24 cellular contexts compared by ENCODE assay signal in the genomic region with DNA sequence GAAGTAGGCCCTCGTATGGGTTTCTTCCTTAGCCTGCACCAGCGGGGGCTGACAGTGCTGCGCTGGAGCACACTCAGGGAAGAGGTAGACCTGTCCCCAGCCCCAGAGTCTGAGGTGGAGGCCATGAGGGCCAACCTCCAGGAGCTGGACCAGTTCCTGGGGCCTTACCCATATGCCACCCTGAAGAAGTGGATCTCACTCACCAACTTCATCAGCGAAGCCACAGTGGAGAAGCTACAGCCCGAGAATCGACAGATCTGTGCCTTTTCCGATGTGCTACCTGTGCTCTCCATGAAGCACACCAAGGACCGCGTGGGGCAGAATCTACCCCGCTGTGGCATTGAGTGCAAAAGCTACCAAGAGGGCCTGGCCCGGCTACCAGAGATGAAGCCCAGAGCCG. TPM values are rescaled to one million over a fixed set of nuclear protein-coding genes. Genes with fewer than 3 reads are reported as not detected.
A peak's percentile ranks its signal among the peaks of the same experiment; 100 is the strongest.
DNase-seq lines count a peak whose midpoint lies in the region; ATAC-seq, FAIRE-seq and TF ChIP-seq lines count a peak whose summit lies in the region.
"Had no signal": no experiment of that assay in that cellular context is flagged by ENCODE, and none has a peak within 500 bp of the region (broad histone marks: within the 10 kb centered on the region; RNA-seq: fewer than 3 reads in every experiment).

No MANE protein-coding gene starts in this region.

- H3K4me3 ChIP-seq in HepG2 (replicated peaks in 1 of 3; ENCODE audit: insufficient read depth in 1 of 3, low read depth in 2 of 3, low read length in 3 of 3) (no peak overlapping the region), right lobe of liver (no peak overlapping the region), RWPE2 (ENCODE audit: severe bottlenecking) (no peak overlapping the region), trophoblast cell (ENCODE audit: low read depth, low read length) (no peak overlapping the region)
- H3K4me3 ChIP-seq: BLaER1 had no signal

- no peak overlapping the region for H2BK12ac ChIP-seq in trophoblast cell (ENCODE audit: low read length)

- H2AFZ ChIP-seq in HepG2 (ENCODE audit: low read length) (no peak overlapping the region), trophoblast cell (ENCODE audit: insufficient read depth, low read length, poor library complexity) (no peak overlapping the region)

- TF ChIP-seq EP300 in HepG2 (IDR thresholded peaks at IDR 0.05; ENCODE audit: low read depth in 2 of 2, low read length in 2 of 2) (no peak), HepG2 (CRISPR knock-in tag; IDR thresholded peaks at IDR 0.05; ENCODE audit: borderline replicate concordance) (no peak)

- DNase-seq in HepG2 (ENCODE audit: low spot score): no peak
- DNase-seq in right lobe of liver: no peak
- peak; percentile 77 for DNase-seq in RWPE2 (ENCODE audit: low spot score)
- no peak for DNase-seq in trophoblast cell
- DNase-seq in GM13977 (ENCODE audit: low spot score): no peak
- DNase-seq: 8988T; ACHN; BE2C; C1 segment of cervical spinal cord; CD4-positive, alpha-beta memory T cell; CD4-positive, CD25-positive, alpha-beta regulatory T cell; CD8-positive, alpha-beta memory T cell; COR-L47; DMS 273 treated with DMSO at 0.1 percent for 48 hours; DMS153; DMS53; DMS79; GDM1 had no signal

- in situ Hi-C loops in HepG2 (cut with HindIII; ENCODE audit: extremely low pct_ligation_motif_present, low pct_unique_long_range_greater_than_20kb) (no loop called here), GM13977 (cut with MboI; ENCODE audit: low pct_unique_long_range_greater_than_20kb, low sequenced_read_pairs, unreplicated experiment) (no loop called here)

- 97% methylated on average over 8 of the region's 12 CpGs for WGBS in HepG2 (ENCODE audit: low lambda C conversion rate)
- no CpG with 5 or more reads among the region's 12 CpGs for WGBS in right lobe of liver (ENCODE audit: insufficient coverage, low coverage, low lambda C conversion rate, missing lambda C conversion rate)
- no CpG with 5 or more reads among the region's 12 CpGs for WGBS in trophoblast cell (ENCODE audit: extremely low coverage, insufficient coverage, insufficient read length)

- no peak overlapping the region for H2AK5ac ChIP-seq in trophoblast cell (ENCODE audit: low read length)

- H3K4me1 ChIP-seq in HepG2 (ENCODE audit: insufficient read depth, low read length) (peaks cover 28% of the 10 kb centered on the region), right lobe of liver (peaks cover 0 to 26% (median 3%) of the 10 kb centered on the region in 4 donors), RWPE2 (ENCODE audit: insufficient read depth, poor library complexity, severe bottlenecking) (peaks cover 19% of the 10 kb centered on the region), trophoblast cell (ENCODE audit: control insufficient read depth in 1 of 2, insufficient read depth in 2 of 2, low read length in 2 of 2) (peaks cover 10 to 12% of the 10 kb centered on the region in 2 experiments)
- H3K4me1 ChIP-seq: BE2C had no signal

- H4K20me1 ChIP-seq in HepG2 (ENCODE audit: insufficient read depth, low read length): no peaks in the 10 kb centered on the region

- intact Hi-C loops in HepG2 (cut with micrococcal nuclease; ENCODE audit: unreplicated experiment) (no loop called here), right lobe of liver (cut with DNase I) (no loop called here)

- H3K27me3 ChIP-seq in HepG2 (ENCODE audit: control insufficient read depth in 1 of 2, insufficient read depth in 2 of 2, low read length in 2 of 2) (no peaks in the 10 kb centered on the region; a peak in 1 of 5 replicates), right lobe of liver (no peaks in the 10 kb centered on the region), RWPE2 (ENCODE audit: insufficient read depth, poor library complexity, severe bottlenecking) (no peaks in the 10 kb centered on the region), trophoblast cell (ENCODE audit: insufficient read depth, low read length) (no peaks in the 10 kb centered on the region)
- H3K27me3 ChIP-seq: BE2C, BLaER1 had no signal

- no peak overlapping the region for H3K4me2 ChIP-seq in HepG2 (ENCODE audit: low read depth, low read length)
- no peak overlapping the region for H3K4me2 ChIP-seq in trophoblast cell (ENCODE audit: low read length)
- H3K4me2 ChIP-seq: BLaER1 had no signal

- no peak overlapping the region for H4K91ac ChIP-seq in trophoblast cell (ENCODE audit: low read depth, low read length)

- no peak overlapping the region for H3K4ac ChIP-seq in trophoblast cell (ENCODE audit: low read depth, low read length)

- H2BK5ac ChIP-seq in trophoblast cell (ENCODE audit: low read depth, low read length, poor library complexity): no peak overlapping the region

- no peak overlapping the region for H2BK120ac ChIP-seq in trophoblast cell (ENCODE audit: insufficient read depth, low read length, poor library complexity)

- no peak for FAIRE-seq in HepG2 (lab: Jason Lieb, UNC)
- FAIRE-seq: A204.1, GM12891, GM18507 had no signal

- TF ChIP-seq RAD21 in HepG2 (CRISPR knock-in tag; IDR thresholded peaks at IDR 0.05): no peak

- TF ChIP-seq CTCF in HepG2 (CRISPR knock-in tag; IDR thresholded peaks at IDR 0.05) (no peak), right lobe of liver (IDR thresholded peaks at IDR 0.05) (no peak), RWPE2 (IDR thresholded peaks at IDR 0.05; ENCODE audit: poor library complexity, severe bottlenecking) (no peak), GM13977 (IDR thresholded peaks at IDR 0.05; ENCODE audit: extremely low read depth, insufficient read depth, missing control alignments) (no peak)

- H3K36me3 ChIP-seq in HepG2 (replicated peaks in 1 of 2; ENCODE audit: control insufficient read depth in 1 of 2, insufficient read depth in 2 of 2, low read length in 2 of 2) (peaks cover 32 to 53% of the 10 kb centered on the region in 2 experiments), right lobe of liver (peaks cover 0 to 47% (median 12%) of the 10 kb centered on the region in 4 donors), RWPE2 (ENCODE audit: low read depth) (peaks cover 71% of the 10 kb centered on the region), trophoblast cell (ENCODE audit: control insufficient read depth in 1 of 2, insufficient read depth in 2 of 2, low read length in 2 of 2) (peaks cover 19 to 38% of the 10 kb centered on the region in 2 experiments)

- H3K79me1 ChIP-seq in trophoblast cell (ENCODE audit: low read length): peaks cover 7% of the 10 kb centered on the region

- H3K14ac ChIP-seq in trophoblast cell (ENCODE audit: low read length): no peak overlapping the region

- no TSS peak for BruUV-seq in HepG2 (replicated peaks; lab: Mats Ljungman, UMichigan)

- H3K27ac ChIP-seq in HepG2 (ENCODE audit: extremely low read length, insufficient read depth, low read length) (no peak overlapping the region), right lobe of liver (no peak overlapping the region), RWPE2 (ENCODE audit: poor library complexity, severe bottlenecking) (no peak overlapping the region), trophoblast cell (ENCODE audit: low read depth, low read length) (no peak overlapping the region)
- H3K27ac ChIP-seq: BLaER1 had no signal

- TF ChIP-seq POLR2A in HepG2 (IDR thresholded peaks at IDR 0.05; ENCODE audit: insufficient read depth in 1 of 2, low read depth in 2 of 2, low read length in 2 of 2) (no peak), right lobe of liver (IDR thresholded peaks at IDR 0.05) (no peak)

- no peak overlapping the region for H3K23ac ChIP-seq in trophoblast cell (ENCODE audit: low read length)

- H3K9ac ChIP-seq in HepG2 (ENCODE audit: insufficient read depth, low read depth, low read length) (no peak overlapping the region), trophoblast cell (ENCODE audit: low read length) (no peak overlapping the region)
- H3K9ac ChIP-seq: BLaER1 had no signal

- H3K79me2 ChIP-seq in HepG2 (ENCODE audit: insufficient read depth, low read length): peaks cover 40% of the 10 kb centered on the region
- H3K79me2 ChIP-seq in trophoblast cell (ENCODE audit: control insufficient read depth, insufficient read depth, low read length, poor library complexity): peaks cover 10% of the 10 kb centered on the region

- POLR2A ChIA-PET in HepG2 (lab: Yijun Ruan, JAX): no interaction called here

- no peak overlapping the region for H4K8ac ChIP-seq in trophoblast cell (ENCODE audit: low read depth, low read length)

- no peak for ATAC-seq in HepG2
- ATAC-seq in right lobe of liver: no peak
- no peak for ATAC-seq in RWPE2 (ENCODE audit: low read depth)
- no peak for ATAC-seq in HG02798 (IDR thresholded peaks at IDR 0.05; ENCODE audit: poor library complexity, unreplicated experiment)
- no peak for ATAC-seq in HG03378 (IDR thresholded peaks at IDR 0.05; ENCODE audit: unreplicated experiment)

- H3K9me3 ChIP-seq in HepG2 (ENCODE audit: low read length): no peaks in the 10 kb centered on the region
- H3K9me3 ChIP-seq in right lobe of liver: no peaks in the 10 kb centered on the region
- H3K9me3 ChIP-seq in RWPE2 (ENCODE audit: severe bottlenecking): no peaks in the 10 kb centered on the region
- no peaks in the 10 kb centered on the region for H3K9me3 ChIP-seq in trophoblast cell (ENCODE audit: insufficient read depth, low read depth, low read length)
- H3K9me3 ChIP-seq: BE2C, BLaER1 had no signal

- H4K12ac ChIP-seq in trophoblast cell (ENCODE audit: low read depth, low read length): no peak overlapping the region

- CTCF ChIA-PET in HepG2 (lab: Yijun Ruan, JAX; ENCODE audit: low intra/inter-chr PET ratio, low total read pairs): no interaction called here

- peak overlapping the region; percentile 55 for H3K18ac ChIP-seq in trophoblast cell (ENCODE audit: low read length)

RNA-seq across cellular contexts. Expression of a gene that starts 3.8 kb away (rescaled TPM):
- total RNA-seq in HepG2 (2016; rRNA removed; fragmentation: Illumina TruSeq; extraction: Trizol) (46.2 and 56.5 TPM in 2 replicates), right lobe of liver (10 to 100 TPM; 11.8 to 16.7 (median 13.5) TPM)
- total RNA-seq in HepG2 (2016; cell fraction: cytosol; rRNA removed; fragmentation: Illumina TruSeq; extraction: Trizol; ENCODE audit: low read depth): 6.6 and 7.3 TPM in 2 replicates
- 45.1 and 55.7 TPM in 2 replicates for total RNA-seq in HepG2 (2016; cell fraction: insoluble cytoplasmic fraction; rRNA removed; fragmentation: Illumina TruSeq; extraction: Trizol)
- total RNA-seq in HepG2 (2016; cell fraction: membrane; rRNA removed; fragmentation: Illumina TruSeq; extraction: Trizol): 15.6 and 16.1 TPM in 2 replicates
- 31.3 and 35.6 TPM in 2 replicates for total RNA-seq in HepG2 (2016; cell fraction: nucleus; rRNA removed; fragmentation: Illumina TruSeq; extraction: Trizol)
- 45.2 and 50.5 TPM in 2 replicates for polyA plus RNA-seq in HepG2 (2011; rRNA removed)
- polyA plus RNA-seq in HepG2 (2011; cell fraction: cytosol; rRNA removed): 37.7 and 43.1 TPM in 2 replicates
- 28.8 and 29.0 TPM in 2 replicates for polyA plus RNA-seq in HepG2 (2011; cell fraction: nucleus; rRNA removed)
- polyA plus RNA-seq in HepG2 (2012): 29.3 and 35.7 TPM in 2 replicates
- polyA plus RNA-seq in HepG2 (2016; cell fraction: cytosol; fragmentation: Illumina TruSeq; extraction: Trizol; ENCODE audit: low read depth): 4.9 and 5.0 TPM in 2 replicates
- polyA plus RNA-seq in HepG2 (2016; cell fraction: insoluble cytoplasmic fraction; fragmentation: Illumina TruSeq; extraction: Trizol; ENCODE audit: low read depth): 57.6 and 57.7 TPM in 2 replicates
- polyA plus RNA-seq in HepG2 (2016; cell fraction: membrane; fragmentation: Illumina TruSeq; extraction: Trizol; ENCODE audit: low read depth): 9.6 and 9.7 TPM in 2 replicates
- polyA plus RNA-seq in HepG2 (2016; cell fraction: nucleus; fragmentation: Illumina TruSeq; extraction: Trizol; ENCODE audit: insufficient read depth, low read depth): 41.9 and 45.1 TPM in 2 replicates
- polyA minus RNA-seq in HepG2 (2011; rRNA and poly(A)+ RNA removed; ENCODE audit: low replicate concordance): 89.7 and 103 TPM in 2 replicates
- polyA minus RNA-seq in HepG2 (2011; cell fraction: cytosol; rRNA and poly(A)+ RNA removed): 24.4 and 25.0 TPM in 2 replicates
- polyA minus RNA-seq in HepG2 (2011; cell fraction: nucleus; rRNA and poly(A)+ RNA removed): 26.8 and 34.2 TPM in 2 replicates
- polyA plus RNA-seq in trophoblast cell (2013): 20.8 and 20.9 TPM in 2 replicates
